In genomic region chr12:120534703-120535655, GRCh38 we compare ENCODE assay signal across 8 cellular contexts. TPM values are rescaled to one million over a fixed set of nuclear protein-coding genes. Genes with fewer than 3 reads are reported as not detected.
A peak's percentile ranks its signal among the peaks of the same experiment; 100 is the strongest.
DNase-seq lines count a peak whose midpoint lies in the region; ATAC-seq, FAIRE-seq and TF ChIP-seq lines count a peak whose summit lies in the region.

No MANE protein-coding gene starts in this region.

- H3K4me3 ChIP-seq in AG09309 (ENCODE audit: control insufficient read depth, low read depth, low read length): peak overlapping the region; percentile 71
- peak overlapping the region; percentile 99 to 100 for H3K4me3 ChIP-seq in gastroesophageal sphincter
- H3K4me3 ChIP-seq in pancreas: peak overlapping the region; percentile 52 to 94 (median 88)

- FAIRE-seq in RCC 7860 (lab: Jason Lieb, UNC): peak; percentile 57
- FAIRE-seq in pancreas (lab: Jason Lieb, UNC): no peak

- H3K27ac ChIP-seq in gastroesophageal sphincter: peak overlapping the region; percentile 97 to 100 (median 98)
- H3K27ac ChIP-seq in pancreas: peak overlapping the region; percentile 80 to 93 (median 88)

- no peak for TF ChIP-seq EP300 in gastroesophageal sphincter (IDR thresholded peaks at IDR 0.05)

- 3 to 8% methylated on average over 8 to 9 of the region's 52 CpGs for WGBS in gastroesophageal sphincter (ENCODE audit: low coverage in 1 of 2), 2 donors
- 1% methylated on average over 52 of the region's 52 CpGs for WGBS in pancreas, 2 donors

- TF ChIP-seq CTCF in AG09309 (IDR thresholded peaks at IDR 0.05; ENCODE audit: control insufficient read depth, insufficient read depth, low read depth, low read length, missing control alignments) (no peak), gastroesophageal sphincter (IDR thresholded peaks at IDR 0.05) (no peak), pancreas (IDR thresholded peaks at IDR 0.05) (no peak)

- DNase-seq in AG09309 (ENCODE audit: low read depth) (peak; percentile 28), RCC 7860 (ENCODE audit: low spot score) (peak; percentile 54), pancreas (peak; percentile 44 to 87 (median 62))
- peak; percentile 84 for DNase-seq in activated effector memory CD4-positive, alpha-beta T cell treated with anti-CD3 and anti-CD28 coated beads, Interleukin-2, amount 50 U/mL, for 16 hours

- TF ChIP-seq POLR2A in gastroesophageal sphincter (IDR thresholded peaks at IDR 0.05): no peak

- ATAC-seq in GM18909 (IDR thresholded peaks at IDR 0.05; ENCODE audit: poor library complexity, unreplicated experiment): peak; percentile 37
- peak; percentile 22 for ATAC-seq in HG03378 (IDR thresholded peaks at IDR 0.05; ENCODE audit: unreplicated experiment)
- ATAC-seq in gastroesophageal sphincter: peak; percentile 20
- ATAC-seq in pancreas: peak; percentile 49 to 65 (median 57)
- no peak for ATAC-seq in HG03025 (IDR thresholded peaks at IDR 0.05; ENCODE audit: low FRiP score, unreplicated experiment)

- H3K4me1 ChIP-seq in gastroesophageal sphincter: peaks cover 12 to 51% (median 35%) of the 10 kb centered on the region in 3 donors
- peaks cover 24 to 36% (median 36%) of the 10 kb centered on the region in 3 donors for H3K4me1 ChIP-seq in pancreas

- H3K27me3 ChIP-seq in gastroesophageal sphincter (no peaks in the 10 kb centered on the region), pancreas (no peaks in the 10 kb centered on the region)

- H3K36me3 ChIP-seq in gastroesophageal sphincter: no peaks in the 10 kb centered on the region
- no peaks in the 10 kb centered on the region for H3K36me3 ChIP-seq in pancreas

- intact Hi-C loops in pancreas (cut with DNase I): no loop called here

- H3K9me3 ChIP-seq in gastroesophageal sphincter: no peaks in the 10 kb centered on the region
- no peaks in the 10 kb centered on the region for H3K9me3 ChIP-seq in pancreas

RNA-seq across cellular contexts. Expression of gene RNF10, which starts 0.8 kb away (rescaled TPM):
- total RNA-seq in gastroesophageal sphincter (100 to 1,000 TPM; 134 to 273 (median 161) TPM), pancreas (100 to 1,000 TPM in 3 of 6 donors, 10 to 100 TPM in 3; 92.5 to 151 (median 98.6) TPM)
- 100 to 1,000 TPM; 120 to 127 TPM for polyA plus RNA-seq in pancreas

RNA-seq across cellular contexts. Expression of gene COQ5, which starts 6.0 kb away (rescaled TPM):
- 10 to 100 TPM; 19.3 to 27.6 (median 22.6) TPM for total RNA-seq in gastroesophageal sphincter
- 10 to 100 TPM in 5 of 6 donors, 1 to 10 TPM in 1; 7.2 to 16.1 (median 11.6) TPM for total RNA-seq in pancreas
- 10 to 100 TPM; 17.0 to 24.3 TPM for polyA plus RNA-seq in pancreas

RNA-seq across cellular contexts. Expression of gene DYNLL1, which starts 39.1 kb away (rescaled TPM):
- 100 to 1,000 TPM; 179 to 271 (median 229) TPM for total RNA-seq in gastroesophageal sphincter
- total RNA-seq in pancreas: 100 to 1,000 TPM in 3 of 6 donors, 10 to 100 TPM in 3; 57.7 to 154 (median 94.9) TPM
- 100 to 1,000 TPM; 143 to 249 TPM for polyA plus RNA-seq in pancreas

RNA-seq across cellular contexts. Expression of gene POP5, which starts 46.2 kb away (rescaled TPM):
- 10 to 100 TPM; 18.2 to 42.0 (median 27.6) TPM for total RNA-seq in gastroesophageal sphincter
- 10 to 100 TPM; 10.5 to 23.5 (median 14.7) TPM for total RNA-seq in pancreas
- polyA plus RNA-seq in pancreas: 10 to 100 TPM; 54.4 to 66.7 TPM

Comparison
In these comparisons a context has a peak if more than half of its experiments do, and no peak if none do; other contexts are left out.
1. DNase-seq: peak in every context shown above with its lines; median percentile 84 in activated effector memory CD4-positive, alpha-beta T cell treated with anti-CD3 and anti-CD28 coated beads, Interleukin-2, amount 50 U/mL, for 16 hours; 62 in pancreas; 54 in RCC 7860; 28 in AG09309.